ENCODE assay signal across 1 cellular context in the genomic region with DNA sequence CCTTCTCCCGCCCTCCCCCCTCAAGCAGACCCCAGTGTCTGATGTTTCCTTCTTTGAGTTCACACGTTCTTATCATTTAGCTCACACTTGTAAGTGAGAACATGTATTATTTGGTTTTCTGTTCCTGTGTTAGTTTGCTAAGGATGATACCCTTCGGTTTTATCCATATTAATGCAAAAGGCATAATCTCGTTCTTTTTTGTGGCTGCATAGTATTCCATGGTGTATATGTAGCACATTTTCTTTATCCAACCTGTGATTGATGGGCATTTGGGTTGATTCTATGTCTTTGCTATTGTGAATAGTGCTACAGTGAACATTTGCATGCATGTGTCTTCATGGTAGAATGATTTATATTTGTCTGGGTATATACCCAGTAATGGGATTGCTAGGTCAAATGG. TPM values are rescaled to one million over a fixed set of nuclear protein-coding genes. Genes with fewer than 3 reads are reported as not detected.
"Had no signal": no experiment of that assay in that cellular context is flagged by ENCODE, and none has a peak within 500 bp of the region (broad histone marks: within the 10 kb centered on the region; RNA-seq: fewer than 3 reads in every experiment).

No MANE protein-coding gene starts in this region.

RNA-seq across cellular contexts. Expression of a gene that starts 24.1 kb away (rescaled TPM):
- total RNA-seq: osteoblast had no signal
